ENCODE assay signal across 8 cellular contexts in the genomic region with DNA sequence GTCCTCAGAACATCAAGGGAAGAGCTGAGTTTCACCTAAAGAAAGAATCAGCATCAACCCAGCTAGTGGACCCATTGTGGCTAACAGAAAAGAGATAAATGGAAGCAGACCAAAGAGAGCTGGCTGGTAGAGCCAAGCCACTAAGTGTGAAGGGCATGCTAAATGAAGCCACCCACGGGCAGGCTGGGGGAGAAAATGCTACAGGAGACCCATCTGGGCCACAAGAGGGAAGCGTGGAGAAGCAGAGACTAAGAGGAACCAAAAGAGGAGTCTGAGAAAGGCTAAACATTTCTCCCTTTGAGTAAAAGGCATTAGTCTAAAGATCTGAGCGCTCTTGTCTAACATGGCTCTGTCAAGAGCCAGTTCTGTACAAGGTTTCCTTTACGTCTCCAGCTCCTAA. TPM values are rescaled to one million over a fixed set of nuclear protein-coding genes. Genes with fewer than 3 reads are reported as not detected.
A peak's percentile ranks its signal among the peaks of the same experiment; 100 is the strongest.
DNase-seq lines count a peak whose midpoint lies in the region; ATAC-seq and TF ChIP-seq lines count a peak whose summit lies in the region.

No MANE protein-coding gene starts in this region.

- H3K4me2 ChIP-seq in neural progenitor cell: no peak overlapping the region

- no peak overlapping the region for H3K4me3 Mint-ChIP-seq in activated naive CD4-positive, alpha-beta T cell treated with anti-CD3 and anti-CD28 coated beads for 36 hours
- no peak overlapping the region for H3K4me3 Mint-ChIP-seq in neural progenitor cell

- ATAC-seq in SK-N-SH treated with all-trans-retinoic acid at 6 μM for 48 hours (peak; percentile 47; the same call in 2 of the 3 replicates), HG03460 (IDR thresholded peaks at IDR 0.05; ENCODE audit: unreplicated experiment) (no peak)

- H3K27me3 Mint-ChIP-seq in activated naive CD4-positive, alpha-beta T cell treated with anti-CD3 and anti-CD28 coated beads for 36 hours (ENCODE audit: low read depth): no peaks in the 10 kb centered on the region
- no peaks in the 10 kb centered on the region for H3K27me3 Mint-ChIP-seq in neural progenitor cell (ENCODE audit: insufficient read depth, low read depth)

- POLR2A ChIA-PET in HEK293T (lab: Yijun Ruan, JAX): no interaction called here

- H3K9me3 Mint-ChIP-seq in activated naive CD4-positive, alpha-beta T cell treated with anti-CD3 and anti-CD28 coated beads for 36 hours: no peaks in the 10 kb centered on the region
- H3K9me3 Mint-ChIP-seq in neural progenitor cell: no peaks in the 10 kb centered on the region

- H3K4me3 ChIP-seq in neural progenitor cell: no peak overlapping the region

- no peak overlapping the region for H2AFZ ChIP-seq in neural progenitor cell (replicated peaks)

- peaks cover 16% of the 10 kb centered on the region for H3K4me1 ChIP-seq in neural progenitor cell

- intact Hi-C loops in activated naive CD4-positive, alpha-beta T cell treated with anti-CD3 and anti-CD28 coated beads for 36 hours (cut with micrococcal nuclease): loop anchor here (2.0 kb wide), 1 partner anchor 27 kb away; no protein-coding TSS in a partner anchor

- peaks cover 36% of the 10 kb centered on the region for H3F3A ChIP-seq in neural progenitor cell (ENCODE audit: low read depth)

- peak overlapping the region; percentile 56 for H3K27ac ChIP-seq in neural progenitor cell

- H3K4me1 Mint-ChIP-seq in activated naive CD4-positive, alpha-beta T cell treated with anti-CD3 and anti-CD28 coated beads for 36 hours (ENCODE audit: low read depth): peaks cover 41% of the 10 kb centered on the region
- H3K4me1 Mint-ChIP-seq in neural progenitor cell: no peaks in the 10 kb centered on the region

- peak; percentile 14 for TF ChIP-seq CTCF in neural progenitor cell (IDR thresholded peaks at IDR 0.05)

- H3K27me3 ChIP-seq in neural progenitor cell: no peaks in the 10 kb centered on the region

- no peak for DNase-seq in activated naive CD4-positive, alpha-beta T cell treated with anti-CD3 and anti-CD28 coated beads for 36 hours
- DNase-seq in activated naive CD4-positive, alpha-beta T cell treated with Interleukin-2 at 50 U/mL for 16 hours: no peak
- DNase-seq in HEK293T (ENCODE audit: extremely low spot score) (peak; percentile 20), neural progenitor cell (ENCODE audit: low spot score) (peak; percentile 21), GF-D8 (lab: John Stamatoyannopoulos, UW) (no peak), midbrain (lab: John Stamatoyannopoulos, UW) (no peak)

- peak overlapping the region; percentile 6 for H3K27ac Mint-ChIP-seq in activated naive CD4-positive, alpha-beta T cell treated with anti-CD3 and anti-CD28 coated beads for 36 hours
- no peak overlapping the region for H3K27ac Mint-ChIP-seq in neural progenitor cell

- H3K36me3 Mint-ChIP-seq in activated naive CD4-positive, alpha-beta T cell treated with anti-CD3 and anti-CD28 coated beads for 36 hours (ENCODE audit: low read depth): peaks cover 26% of the 10 kb centered on the region
- peaks cover 15% of the 10 kb centered on the region for H3K36me3 Mint-ChIP-seq in neural progenitor cell

- CTCF ChIA-PET in activated naive CD4-positive, alpha-beta T cell treated with anti-CD3 and anti-CD28 coated beads for 36 hours (lab: Charles Lee): interaction anchor here (0.9 to 1.2 kb wide), 2 partner anchors 12 to 21 kb away, joined by 3 to 5 read pairs; no protein-coding TSS in a partner anchor
- CTCF ChIA-PET in HEK293T (lab: Yijun Ruan, JAX): interaction anchor here (1.0 kb wide), 1 partner anchor 9 kb away, joined by 3 read pairs; no protein-coding TSS in a partner anchor

- peaks cover 80% of the 10 kb centered on the region for H3K79me2 ChIP-seq in neural progenitor cell (ENCODE audit: low read depth)

- H4K20me1 ChIP-seq in neural progenitor cell (ENCODE audit: low read depth): no peaks in the 10 kb centered on the region

- H3K9me3 ChIP-seq in neural progenitor cell (ENCODE audit: low read depth): no peaks in the 10 kb centered on the region

- H3K9ac ChIP-seq in neural progenitor cell: no peak overlapping the region

- H3K36me3 ChIP-seq in neural progenitor cell: peaks cover 31% of the 10 kb centered on the region

TF ChIP-seq in HEK293T, 16 proteins besides CTCF, POLR2A, EP300 and RAD21:
- TF ChIP-seq SP1 (IDR thresholded peaks at IDR 0.05): no peak
- no peak for TF ChIP-seq L3MBTL2 (conservative IDR thresholded peaks at IDR 0.05)
- TF ChIP-seq ZNF384 (IDR thresholded peaks at IDR 0.05): no peak

TF ChIP-seq in SK-N-SH treated with all-trans-retinoic acid at 6 μM for 48 hours, 23 proteins besides CTCF, POLR2A, EP300 and RAD21:
- TF ChIP-seq, protein P1, sequence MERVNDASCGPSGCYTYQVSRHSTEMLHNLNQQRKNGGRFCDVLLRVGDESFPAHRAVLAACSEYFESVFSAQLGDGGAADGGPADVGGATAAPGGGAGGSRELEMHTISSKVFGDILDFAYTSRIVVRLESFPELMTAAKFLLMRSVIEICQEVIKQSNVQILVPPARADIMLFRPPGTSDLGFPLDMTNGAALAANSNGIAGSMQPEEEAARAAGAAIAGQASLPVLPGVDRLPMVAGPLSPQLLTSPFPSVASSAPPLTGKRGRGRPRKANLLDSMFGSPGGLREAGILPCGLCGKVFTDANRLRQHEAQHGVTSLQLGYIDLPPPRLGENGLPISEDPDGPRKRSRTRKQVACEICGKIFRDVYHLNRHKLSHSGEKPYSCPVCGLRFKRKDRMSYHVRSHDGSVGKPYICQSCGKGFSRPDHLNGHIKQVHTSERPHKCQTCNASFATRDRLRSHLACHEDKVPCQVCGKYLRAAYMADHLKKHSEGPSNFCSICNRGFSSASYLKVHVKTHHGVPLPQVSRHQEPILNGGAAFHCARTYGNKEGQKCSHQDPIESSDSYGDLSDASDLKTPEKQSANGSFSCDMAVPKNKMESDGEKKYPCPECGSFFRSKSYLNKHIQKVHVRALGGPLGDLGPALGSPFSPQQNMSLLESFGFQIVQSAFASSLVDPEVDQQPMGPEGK (CRISPR knock-in tag; IDR thresholded peaks at IDR 0.05; ENCODE audit: borderline replicate concordance): no peak
- no peak for TF ChIP-seq OSR1 (CRISPR knock-in tag; IDR thresholded peaks at IDR 0.05)

RNA-seq across cellular contexts. Expression of a gene that starts 15.8 kb away (rescaled TPM):
- 10 to 100 TPM; 20.4 TPM for total RNA-seq in activated naive CD4-positive, alpha-beta T cell treated with anti-CD3 and anti-CD28 coated beads for 36 hours
- 43.6 and 60.2 TPM in 2 replicates for total RNA-seq in neural progenitor cell (ENCODE audit: low replicate concordance)

Comparison
In these comparisons a context has a peak if more than half of its experiments do, and no peak if none do; other contexts are left out.
1. DNase-seq: peak in HEK293T (single experiment) and neural progenitor cell (single experiment); none in activated naive CD4-positive, alpha-beta T cell treated with anti-CD3 and anti-CD28 coated beads for 36 hours (single experiment), activated naive CD4-positive, alpha-beta T cell treated with Interleukin-2 at 50 U/mL for 16 hours (single experiment), GF-D8 (single experiment) and midbrain (single experiment).